1 cellular context compared by ENCODE assay signal in the genomic region with DNA sequence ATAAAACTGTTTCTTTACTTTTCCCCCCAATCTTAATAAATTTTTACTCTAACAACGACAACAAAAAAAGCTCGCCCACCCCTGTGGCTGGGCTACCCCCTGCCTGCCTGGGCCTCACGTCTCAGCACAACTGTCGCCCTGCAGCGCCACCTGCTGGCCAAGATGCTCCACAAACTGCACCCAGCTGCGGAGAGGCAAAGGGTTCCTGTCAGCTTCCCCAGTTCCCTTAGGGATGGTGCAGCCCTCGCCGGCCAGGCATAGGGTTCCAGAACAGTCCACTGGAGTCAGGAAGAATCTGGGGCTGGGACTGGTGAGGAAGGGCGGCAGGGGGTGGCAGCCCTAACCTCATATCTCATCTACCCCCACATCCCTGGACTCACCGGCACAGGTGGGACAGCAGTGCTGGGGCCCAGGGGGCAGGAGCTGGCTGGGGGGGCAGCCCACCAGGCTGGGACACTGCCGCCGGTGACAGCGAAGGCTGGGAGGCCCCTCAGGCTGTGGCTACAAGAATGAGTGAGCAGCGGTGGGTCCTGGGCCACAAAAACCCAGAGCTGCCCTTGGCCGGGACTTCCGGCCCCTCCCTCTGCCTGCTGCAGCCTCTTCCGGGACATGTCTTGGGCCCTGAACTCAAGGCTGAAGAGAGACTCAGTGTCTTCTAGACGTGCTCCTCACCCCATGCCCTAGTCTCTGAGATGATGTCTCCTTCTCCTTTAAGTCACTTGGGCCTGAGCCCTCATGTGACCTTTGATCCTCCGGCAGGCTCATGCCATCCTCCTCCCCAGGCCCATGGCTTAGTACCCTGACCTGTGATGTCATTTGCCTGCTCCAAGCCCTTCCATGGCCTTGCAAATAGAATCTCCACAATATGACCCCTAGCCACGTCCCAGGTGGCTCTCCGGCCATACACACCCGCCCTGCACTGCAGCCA.
A peak's percentile ranks its signal among the peaks of the same experiment; 100 is the strongest.
TF ChIP-seq lines count a peak whose summit lies in the region.

No MANE protein-coding gene starts in this region.

TF ChIP-seq in HepG2, 621 proteins besides CTCF, POLR2A, EP300 and RAD21 (continued from another document and continues in another):
- no peak for TF ChIP-seq ZNF660 (CRISPR knock-in tag; IDR thresholded peaks at IDR 0.05; ENCODE audit: borderline replicate concordance, low read depth)
- TF ChIP-seq, protein P1, sequence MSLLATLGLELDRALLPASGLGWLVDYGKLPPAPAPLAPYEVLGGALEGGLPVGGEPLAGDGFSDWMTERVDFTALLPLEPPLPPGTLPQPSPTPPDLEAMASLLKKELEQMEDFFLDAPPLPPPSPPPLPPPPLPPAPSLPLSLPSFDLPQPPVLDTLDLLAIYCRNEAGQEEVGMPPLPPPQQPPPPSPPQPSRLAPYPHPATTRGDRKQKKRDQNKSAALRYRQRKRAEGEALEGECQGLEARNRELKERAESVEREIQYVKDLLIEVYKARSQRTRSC (CRISPR knock-in tag; IDR thresholded peaks at IDR 0.05; ENCODE audit: low read depth) = no peak
- no peak for TF ChIP-seq DMAP1 (CRISPR knock-in tag; IDR thresholded peaks at IDR 0.05)
- 0 out of 2 replicates have a peak, but pooled peaks have one; percentile 41 for TF ChIP-seq ZIK1 (CRISPR knock-in tag; IDR thresholded peaks at IDR 0.05; ENCODE audit: borderline replicate concordance, low read depth)
- no peak for TF ChIP-seq NCOA5 (CRISPR knock-in tag; IDR thresholded peaks at IDR 0.05)
- TF ChIP-seq MEIS1 (CRISPR knock-in tag; IDR thresholded peaks at IDR 0.05; ENCODE audit: borderline replicate concordance) = 0 out of 2 replicates have a peak, but pooled peaks have one; percentile 46
- TF ChIP-seq NR2F1 (CRISPR knock-in tag; IDR thresholded peaks at IDR 0.05) = no peak
- peak; percentile 92 for TF ChIP-seq GABPB1 (CRISPR knock-in tag; IDR thresholded peaks at IDR 0.05)
- TF ChIP-seq, protein P2, sequence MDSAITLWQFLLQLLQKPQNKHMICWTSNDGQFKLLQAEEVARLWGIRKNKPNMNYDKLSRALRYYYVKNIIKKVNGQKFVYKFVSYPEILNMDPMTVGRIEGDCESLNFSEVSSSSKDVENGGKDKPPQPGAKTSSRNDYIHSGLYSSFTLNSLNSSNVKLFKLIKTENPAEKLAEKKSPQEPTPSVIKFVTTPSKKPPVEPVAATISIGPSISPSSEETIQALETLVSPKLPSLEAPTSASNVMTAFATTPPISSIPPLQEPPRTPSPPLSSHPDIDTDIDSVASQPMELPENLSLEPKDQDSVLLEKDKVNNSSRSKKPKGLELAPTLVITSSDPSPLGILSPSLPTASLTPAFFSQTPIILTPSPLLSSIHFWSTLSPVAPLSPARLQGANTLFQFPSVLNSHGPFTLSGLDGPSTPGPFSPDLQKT (CRISPR knock-in tag; IDR thresholded peaks at IDR 0.05; ENCODE audit: borderline replicate concordance) = no peak
- TF ChIP-seq, protein P3, sequence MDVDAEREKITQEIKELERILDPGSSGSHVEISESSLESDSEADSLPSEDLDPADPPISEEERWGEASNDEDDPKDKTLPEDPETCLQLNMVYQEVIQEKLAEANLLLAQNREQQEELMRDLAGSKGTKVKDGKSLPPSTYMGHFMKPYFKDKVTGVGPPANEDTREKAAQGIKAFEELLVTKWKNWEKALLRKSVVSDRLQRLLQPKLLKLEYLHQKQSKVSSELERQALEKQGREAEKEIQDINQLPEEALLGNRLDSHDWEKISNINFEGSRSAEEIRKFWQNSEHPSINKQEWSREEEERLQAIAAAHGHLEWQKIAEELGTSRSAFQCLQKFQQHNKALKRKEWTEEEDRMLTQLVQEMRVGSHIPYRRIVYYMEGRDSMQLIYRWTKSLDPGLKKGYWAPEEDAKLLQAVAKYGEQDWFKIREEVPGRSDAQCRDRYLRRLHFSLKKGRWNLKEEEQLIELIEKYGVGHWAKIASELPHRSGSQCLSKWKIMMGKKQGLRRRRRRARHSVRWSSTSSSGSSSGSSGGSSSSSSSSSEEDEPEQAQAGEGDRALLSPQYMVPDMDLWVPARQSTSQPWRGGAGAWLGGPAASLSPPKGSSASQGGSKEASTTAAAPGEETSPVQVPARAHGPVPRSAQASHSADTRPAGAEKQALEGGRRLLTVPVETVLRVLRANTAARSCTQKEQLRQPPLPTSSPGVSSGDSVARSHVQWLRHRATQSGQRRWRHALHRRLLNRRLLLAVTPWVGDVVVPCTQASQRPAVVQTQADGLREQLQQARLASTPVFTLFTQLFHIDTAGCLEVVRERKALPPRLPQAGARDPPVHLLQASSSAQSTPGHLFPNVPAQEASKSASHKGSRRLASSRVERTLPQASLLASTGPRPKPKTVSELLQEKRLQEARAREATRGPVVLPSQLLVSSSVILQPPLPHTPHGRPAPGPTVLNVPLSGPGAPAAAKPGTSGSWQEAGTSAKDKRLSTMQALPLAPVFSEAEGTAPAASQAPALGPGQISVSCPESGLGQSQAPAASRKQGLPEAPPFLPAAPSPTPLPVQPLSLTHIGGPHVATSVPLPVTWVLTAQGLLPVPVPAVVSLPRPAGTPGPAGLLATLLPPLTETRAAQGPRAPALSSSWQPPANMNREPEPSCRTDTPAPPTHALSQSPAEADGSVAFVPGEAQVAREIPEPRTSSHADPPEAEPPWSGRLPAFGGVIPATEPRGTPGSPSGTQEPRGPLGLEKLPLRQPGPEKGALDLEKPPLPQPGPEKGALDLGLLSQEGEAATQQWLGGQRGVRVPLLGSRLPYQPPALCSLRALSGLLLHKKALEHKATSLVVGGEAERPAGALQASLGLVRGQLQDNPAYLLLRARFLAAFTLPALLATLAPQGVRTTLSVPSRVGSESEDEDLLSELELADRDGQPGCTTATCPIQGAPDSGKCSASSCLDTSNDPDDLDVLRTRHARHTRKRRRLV (CRISPR knock-in tag; IDR thresholded peaks at IDR 0.05) = peak; percentile 58; the same call in 1 of the 2 replicates
- no peak for TF ChIP-seq HMG20A (CRISPR knock-in tag; IDR thresholded peaks at IDR 0.05; ENCODE audit: borderline replicate concordance)
- TF ChIP-seq ZNF563 (CRISPR knock-in tag; IDR thresholded peaks at IDR 0.05) = peak; percentile 67; the same call in 1 of the 2 replicates
- TF ChIP-seq TBX3 (IDR thresholded peaks at IDR 0.05; ENCODE audit: borderline replicate concordance) = no peak
- TF ChIP-seq, protein P4, sequence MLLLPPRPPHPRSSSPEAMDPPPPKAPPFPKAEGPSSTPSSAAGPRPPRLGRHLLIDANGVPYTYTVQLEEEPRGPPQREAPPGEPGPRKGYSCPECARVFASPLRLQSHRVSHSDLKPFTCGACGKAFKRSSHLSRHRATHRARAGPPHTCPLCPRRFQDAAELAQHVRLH (CRISPR knock-in tag; IDR thresholded peaks at IDR 0.05; ENCODE audit: borderline replicate concordance, low read depth) = peak; percentile 31; the same call in 1 of the 2 replicates
- TF ChIP-seq RORA (CRISPR knock-in tag; IDR thresholded peaks at IDR 0.05) = no peak
- TF ChIP-seq BHLHE40 (IDR thresholded peaks at IDR 0.05; ENCODE audit: low read length) = no peak
- no peak; the same call in 1 of the 2 replicates for TF ChIP-seq ZNF792 (CRISPR knock-in tag; IDR thresholded peaks at IDR 0.05)
- peak; percentile 72 for TF ChIP-seq ETV5 (CRISPR knock-in tag; IDR thresholded peaks at IDR 0.05; ENCODE audit: borderline replicate concordance)
- TF ChIP-seq SP2 (CRISPR knock-in tag; IDR thresholded peaks at IDR 0.05) = peak; percentile 24; the same call in 1 of the 2 replicates
- TF ChIP-seq ZNF891 (CRISPR knock-in tag; IDR thresholded peaks at IDR 0.05) = no peak
- TF ChIP-seq, protein P5, sequence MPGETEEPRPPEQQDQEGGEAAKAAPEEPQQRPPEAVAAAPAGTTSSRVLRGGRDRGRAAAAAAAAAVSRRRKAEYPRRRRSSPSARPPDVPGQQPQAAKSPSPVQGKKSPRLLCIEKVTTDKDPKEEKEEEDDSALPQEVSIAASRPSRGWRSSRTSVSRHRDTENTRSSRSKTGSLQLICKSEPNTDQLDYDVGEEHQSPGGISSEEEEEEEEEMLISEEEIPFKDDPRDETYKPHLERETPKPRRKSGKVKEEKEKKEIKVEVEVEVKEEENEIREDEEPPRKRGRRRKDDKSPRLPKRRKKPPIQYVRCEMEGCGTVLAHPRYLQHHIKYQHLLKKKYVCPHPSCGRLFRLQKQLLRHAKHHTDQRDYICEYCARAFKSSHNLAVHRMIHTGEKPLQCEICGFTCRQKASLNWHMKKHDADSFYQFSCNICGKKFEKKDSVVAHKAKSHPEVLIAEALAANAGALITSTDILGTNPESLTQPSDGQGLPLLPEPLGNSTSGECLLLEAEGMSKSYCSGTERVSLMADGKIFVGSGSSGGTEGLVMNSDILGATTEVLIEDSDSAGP (CRISPR knock-in tag; IDR thresholded peaks at IDR 0.05; ENCODE audit: borderline replicate concordance) = peak; percentile 75
- peak; percentile 74; the same call in 1 of the 2 replicates for TF ChIP-seq MEIS2 (CRISPR knock-in tag; IDR thresholded peaks at IDR 0.05)
- TF ChIP-seq NR2C2 (CRISPR knock-in tag; IDR thresholded peaks at IDR 0.05; ENCODE audit: borderline replicate concordance) = peak; percentile 53; the same call in 1 of the 2 replicates
- 0 out of 2 replicates have a peak, but pooled peaks have one; percentile 5 for TF ChIP-seq HNF4G (IDR thresholded peaks at IDR 0.05; ENCODE audit: borderline replicate concordance, low read depth, low read length)
- TF ChIP-seq HNF4G (CRISPR knock-in tag; IDR thresholded peaks at IDR 0.05; ENCODE audit: borderline replicate concordance, low read depth) = no peak
- TF ChIP-seq CBX1 (IDR thresholded peaks at IDR 0.05; ENCODE audit: low read depth) = peak; percentile 47
- TF ChIP-seq MED8 (CRISPR knock-in tag; IDR thresholded peaks at IDR 0.05; ENCODE audit: insufficient replicate concordance) = no peak
- peak; percentile 70; the same call in 1 of the 2 replicates for TF ChIP-seq MTF2 (CRISPR knock-in tag; IDR thresholded peaks at IDR 0.05; ENCODE audit: borderline replicate concordance)
- TF ChIP-seq ZFY (CRISPR knock-in tag; IDR thresholded peaks at IDR 0.05) = peak; percentile 78
- no peak for TF ChIP-seq SOX6 (IDR thresholded peaks at IDR 0.05)
- peak; percentile 37; the same call in 1 of the 2 replicates for TF ChIP-seq SOX6 (CRISPR knock-in tag; IDR thresholded peaks at IDR 0.05)
- TF ChIP-seq ISL2 (CRISPR knock-in tag; IDR thresholded peaks at IDR 0.05) = 0 out of 2 replicates have a peak, but pooled peaks have one; percentile 39
- peak; percentile 74; the same call in 1 of the 2 replicates for TF ChIP-seq ZNF616 (CRISPR knock-in tag; IDR thresholded peaks at IDR 0.05; ENCODE audit: low read depth)
- no peak for TF ChIP-seq ZNF83 (CRISPR knock-in tag; IDR thresholded peaks at IDR 0.05; ENCODE audit: borderline replicate concordance)
- TF ChIP-seq ZNF547 (CRISPR knock-in tag; IDR thresholded peaks at IDR 0.05) = no peak
- TF ChIP-seq SRSF1 (optimal IDR thresholded peaks at IDR 0.05; ENCODE audit: low read depth, low read length) = peak; percentile 65
- TF ChIP-seq ZNF567 (CRISPR knock-in tag; IDR thresholded peaks at IDR 0.05; ENCODE audit: borderline replicate concordance) = no peak
- no peak for TF ChIP-seq NFIC (IDR thresholded peaks at IDR 0.05; ENCODE audit: low read length)
- TF ChIP-seq SAFB2 (CRISPR knock-in tag; IDR thresholded peaks at IDR 0.05; ENCODE audit: borderline replicate concordance, low read depth) = peak; percentile 40; the same call in 1 of the 2 replicates
- TF ChIP-seq TAF1 (CRISPR knock-in tag; IDR thresholded peaks at IDR 0.05) = peak; percentile 44; the same call in 1 of the 2 replicates
- no peak for TF ChIP-seq SOX13 (IDR thresholded peaks at IDR 0.05)
- TF ChIP-seq SOX13 (CRISPR knock-in tag; conservative IDR thresholded peaks at IDR 0.05 in 1 of 2, IDR thresholded peaks at IDR 0.05 in 1 of 2) = no peak
- TF ChIP-seq ZFP90 (CRISPR knock-in tag; IDR thresholded peaks at IDR 0.05; ENCODE audit: borderline replicate concordance) = 0 out of 2 replicates have a peak, but pooled peaks have one; percentile 47
- TF ChIP-seq, protein P6, sequence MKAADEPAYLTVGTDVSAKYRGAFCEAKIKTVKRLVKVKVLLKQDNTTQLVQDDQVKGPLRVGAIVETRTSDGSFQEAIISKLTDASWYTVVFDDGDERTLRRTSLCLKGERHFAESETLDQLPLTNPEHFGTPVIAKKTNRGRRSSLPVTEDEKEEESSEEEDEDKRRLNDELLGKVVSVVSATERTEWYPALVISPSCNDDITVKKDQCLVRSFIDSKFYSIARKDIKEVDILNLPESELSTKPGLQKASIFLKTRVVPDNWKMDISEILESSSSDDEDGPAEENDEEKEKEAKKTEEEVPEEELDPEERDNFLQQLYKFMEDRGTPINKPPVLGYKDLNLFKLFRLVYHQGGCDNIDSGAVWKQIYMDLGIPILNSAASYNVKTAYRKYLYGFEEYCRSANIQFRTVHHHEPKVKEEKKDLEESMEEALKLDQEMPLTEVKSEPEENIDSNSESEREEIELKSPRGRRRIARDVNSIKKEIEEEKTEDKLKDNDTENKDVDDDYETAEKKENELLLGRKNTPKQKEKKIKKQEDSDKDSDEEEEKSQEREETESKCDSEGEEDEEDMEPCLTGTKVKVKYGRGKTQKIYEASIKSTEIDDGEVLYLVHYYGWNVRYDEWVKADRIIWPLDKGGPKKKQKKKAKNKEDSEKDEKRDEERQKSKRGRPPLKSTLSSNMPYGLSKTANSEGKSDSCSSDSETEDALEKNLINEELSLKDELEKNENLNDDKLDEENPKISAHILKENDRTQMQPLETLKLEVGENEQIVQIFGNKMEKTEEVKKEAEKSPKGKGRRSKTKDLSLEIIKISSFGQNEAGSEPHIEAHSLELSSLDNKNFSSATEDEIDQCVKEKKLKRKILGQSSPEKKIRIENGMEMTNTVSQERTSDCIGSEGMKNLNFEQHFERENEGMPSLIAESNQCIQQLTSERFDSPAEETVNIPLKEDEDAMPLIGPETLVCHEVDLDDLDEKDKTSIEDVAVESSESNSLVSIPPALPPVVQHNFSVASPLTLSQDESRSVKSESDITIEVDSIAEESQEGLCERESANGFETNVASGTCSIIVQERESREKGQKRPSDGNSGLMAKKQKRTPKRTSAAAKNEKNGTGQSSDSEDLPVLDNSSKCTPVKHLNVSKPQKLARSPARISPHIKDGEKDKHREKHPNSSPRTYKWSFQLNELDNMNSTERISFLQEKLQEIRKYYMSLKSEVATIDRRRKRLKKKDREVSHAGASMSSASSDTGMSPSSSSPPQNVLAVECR (CRISPR knock-in tag; IDR thresholded peaks at IDR 0.05; ENCODE audit: borderline replicate concordance) = peak; percentile 61; the same call in 1 of the 2 replicates
- TF ChIP-seq ZSCAN30 (CRISPR knock-in tag; IDR thresholded peaks at IDR 0.05) = no peak
- TF ChIP-seq, protein P7, sequence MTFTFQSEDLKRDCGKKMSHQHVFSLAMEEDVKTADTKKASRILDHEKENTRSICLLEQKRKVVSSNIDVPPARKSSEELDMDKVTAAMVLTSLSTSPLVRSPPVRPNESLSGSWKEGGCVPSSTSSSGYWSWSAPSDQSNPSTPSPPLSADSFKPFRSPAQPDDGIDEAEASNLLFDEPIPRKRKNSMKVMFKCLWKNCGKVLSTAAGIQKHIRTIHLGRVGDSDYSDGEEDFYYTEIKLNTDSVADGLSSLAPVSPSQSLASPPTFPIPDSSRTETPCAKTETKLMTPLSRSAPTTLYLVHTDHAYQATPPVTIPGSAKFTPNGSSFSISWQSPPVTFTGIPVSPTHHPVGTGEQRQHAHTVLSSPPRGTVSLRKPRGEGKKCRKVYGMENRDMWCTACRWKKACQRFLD (CRISPR knock-in tag; IDR thresholded peaks at IDR 0.05; ENCODE audit: borderline replicate concordance) = no peak
- TF ChIP-seq POLR2AphosphoS5 (IDR thresholded peaks at IDR 0.05; ENCODE audit: low read depth, low read length) = peak; percentile 61
- no peak for TF ChIP-seq GABPA (IDR thresholded peaks at IDR 0.05; ENCODE audit: low read depth, low read length)
- TF ChIP-seq GABPA (CRISPR knock-in tag; IDR thresholded peaks at IDR 0.05; ENCODE audit: low read depth) = peak; percentile 91
- TF ChIP-seq SIX1 (CRISPR knock-in tag; IDR thresholded peaks at IDR 0.05; ENCODE audit: borderline replicate concordance) = no peak
- TF ChIP-seq PHF20 (CRISPR knock-in tag; IDR thresholded peaks at IDR 0.05) = 0 out of 2 replicates have a peak, but pooled peaks have one; percentile 13
- peak; percentile 61 for TF ChIP-seq ELF1 (CRISPR knock-in tag; IDR thresholded peaks at IDR 0.05)
